ENCODE assay signal across 8 cellular contexts in genomic region chr3:100492059-100492809, GRCh38. TPM values are rescaled to one million over a fixed set of nuclear protein-coding genes. Genes with fewer than 3 reads are reported as not detected.
A peak's percentile ranks its signal among the peaks of the same experiment; 100 is the strongest.
DNase-seq lines count a peak whose midpoint lies in the region; ATAC-seq, FAIRE-seq and TF ChIP-seq lines count a peak whose summit lies in the region.

Gene TMEM45A, plus strand, starts transcription at chr3:100492619. Its CDS starts 62,593 bp downstream, at chr3:100555212.

- peak; percentile 78 for DNase-seq in DMS53 treated with DMSO at 0.1 percent for 48 hours (lab: John Stamatoyannopoulos, UW; ENCODE audit: unreplicated experiment)
- peak; percentile 35 for DNase-seq in KG1 (lab: John Stamatoyannopoulos, UW)
- peak; percentile 90 for DNase-seq in RCC 7860 (ENCODE audit: low spot score)
- peak; percentile 65 for DNase-seq in activated T-helper 9 cell treated with anti-CD3 and anti-CD28 coated beads, Interleukin-2, amount 50 U/mL, for 16 hours (ENCODE audit: low read depth)
- DNase-seq in fibroblast of the aortic adventitia (ENCODE audit: low read depth): peak; percentile 95
- peak; percentile 93 for DNase-seq in natural killer cell treated with Interleukin-12 subunit alpha and Interleukin-12 subunit beta and Interleukin-15 and Interleukin-18, amount 100 ng/mL, for 72 hours (ENCODE audit: low spot score)
- peak; percentile 26 to 73 (median 58) for DNase-seq in stimulated activated naive CD4-positive, alpha-beta T cell (lab: John Stamatoyannopoulos, UW)

- FAIRE-seq in RCC 7860 (lab: Jason Lieb, UNC): no peak

- H3K4me3 Mint-ChIP-seq in natural killer cell treated with Interleukin-12 subunit alpha and Interleukin-12 subunit beta and Interleukin-15 and Interleukin-18, amount 100 ng/mL, for 72 hours: peak within 1 kb of the TSS; percentile 84

- H3K36me3 Mint-ChIP-seq in natural killer cell treated with Interleukin-12 subunit alpha and Interleukin-12 subunit beta and Interleukin-15 and Interleukin-18, amount 100 ng/mL, for 72 hours: no peaks in the 10 kb centered on the region

- H3K27me3 Mint-ChIP-seq in natural killer cell treated with Interleukin-12 subunit alpha and Interleukin-12 subunit beta and Interleukin-15 and Interleukin-18, amount 100 ng/mL, for 72 hours: peaks cover 11 to 24% of the 10 kb centered on the region in 2 donors

- H3K27ac Mint-ChIP-seq in natural killer cell treated with Interleukin-12 subunit alpha and Interleukin-12 subunit beta and Interleukin-15 and Interleukin-18, amount 100 ng/mL, for 72 hours: peak within 1 kb of the TSS; percentile 48 to 66

- H3K9me3 Mint-ChIP-seq in natural killer cell treated with Interleukin-12 subunit alpha and Interleukin-12 subunit beta and Interleukin-15 and Interleukin-18, amount 100 ng/mL, for 72 hours: no peaks in the 10 kb centered on the region

- TF ChIP-seq CTCF in fibroblast of the aortic adventitia (IDR thresholded peaks at IDR 0.05; ENCODE audit: insufficient read depth, low read length): no peak

- H3K4me1 Mint-ChIP-seq in natural killer cell treated with Interleukin-12 subunit alpha and Interleukin-12 subunit beta and Interleukin-15 and Interleukin-18, amount 100 ng/mL, for 72 hours (ENCODE audit: low read depth in 2 of 2): peaks cover 0 to 16% of the 10 kb centered on the region in 2 donors

- ATAC-seq in GM21737 (IDR thresholded peaks at IDR 0.05; ENCODE audit: unreplicated experiment): peak; percentile 99
- ATAC-seq in natural killer cell treated with Interleukin-12 subunit alpha and Interleukin-12 subunit beta and Interleukin-15 and Interleukin-18, amount 100 ng/mL, for 72 hours: peak; percentile 98 to 99

- H3K4me3 ChIP-seq in fibroblast of the aortic adventitia (ENCODE audit: low read depth, low read length): peak within 1 kb of the TSS; percentile 70

RNA-seq across cellular contexts. Expression of gene TMEM45A, which starts in this region (rescaled TPM):
- 13.7 and 50.6 TPM in 2 replicates for total RNA-seq in fibroblast of the aortic adventitia (ENCODE audit: low replicate concordance)
- total RNA-seq in natural killer cell treated with Interleukin-12 subunit alpha and Interleukin-12 subunit beta and Interleukin-15 and Interleukin-18, amount 100 ng/mL, for 72 hours: 1 to 10 TPM; 1.1 to 4.5 TPM

Comparison
In these comparisons a context has a peak if more than half of its experiments do, and no peak if none do; other contexts are left out.
1. Peak in every context shown above with its lines: DNase-seq, ATAC-seq and H3K4me3 ChIP-seq.
2. DNase-seq: peak in every context shown above with its lines; median percentile 95 in fibroblast of the aortic adventitia; 93 in natural killer cell treated with Interleukin-12 subunit alpha and Interleukin-12 subunit beta and Interleukin-15 and Interleukin-18, amount 100 ng/mL, for 72 hours; 90 in RCC 7860; 78 in DMS53 treated with DMSO at 0.1 percent for 48 hours; 65 in activated T-helper 9 cell treated with anti-CD3 and anti-CD28 coated beads, Interleukin-2, amount 50 U/mL, for 16 hours; 58 in stimulated activated naive CD4-positive, alpha-beta T cell; 35 in KG1.